In the genomic region with DNA sequence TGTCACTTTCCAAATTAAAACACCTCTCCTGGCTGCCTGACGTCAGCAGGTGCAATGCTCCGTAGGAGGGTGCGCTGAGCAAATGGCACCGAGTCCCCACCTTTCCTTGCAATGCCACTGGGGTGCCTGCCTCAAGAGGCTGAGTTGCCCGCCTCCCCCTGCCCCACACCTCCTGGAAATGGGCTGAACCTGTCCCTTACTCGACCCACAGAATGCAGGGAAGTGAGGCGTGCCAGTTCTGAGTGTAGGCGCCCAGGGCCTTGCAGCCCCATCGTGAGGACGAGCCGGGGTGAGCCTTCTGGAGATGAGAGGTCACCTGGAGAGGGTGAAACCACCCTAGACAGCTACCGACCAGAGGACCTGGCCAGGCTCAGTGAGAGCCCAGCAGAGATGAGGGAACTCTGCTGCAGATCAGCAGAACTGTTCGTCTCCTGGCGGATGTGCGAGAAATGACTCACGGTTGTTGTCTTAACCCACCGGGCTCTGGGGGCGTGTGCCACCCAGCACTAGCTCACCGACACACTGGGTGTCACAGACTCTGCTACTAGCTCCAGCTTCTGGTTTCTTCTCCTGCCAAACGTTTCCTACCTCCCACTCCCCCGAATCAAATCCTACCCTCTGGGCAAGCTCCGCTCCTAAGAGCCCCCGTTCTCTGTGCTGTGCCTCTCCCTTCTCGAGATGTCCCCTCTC, we compare ENCODE assay signal across 19 cellular contexts.
A peak's percentile ranks its signal among the peaks of the same experiment; 100 is the strongest.
DNase-seq lines count a peak whose midpoint lies in the region; ATAC-seq, FAIRE-seq and TF ChIP-seq lines count a peak whose summit lies in the region.
"Had no signal": no experiment of that assay in that cellular context is flagged by ENCODE, and none has a peak within 500 bp of the region (broad histone marks: within the 10 kb centered on the region; RNA-seq: fewer than 3 reads in every experiment).

No MANE protein-coding gene starts in this region.

- no peaks in the 10 kb centered on the region for H3K27me3 ChIP-seq in mammary epithelial cell (ENCODE audit: insufficient read depth, low read length)
- H3K27me3 ChIP-seq: cardiac muscle cell, right lobe of liver, tibial nerve had no signal

- peaks cover 32% of the 10 kb centered on the region for H3K27me3 Mint-ChIP-seq in MCF 10A (ENCODE audit: insufficient read depth, unreplicated experiment)
- H3K27me3 Mint-ChIP-seq in stimulated activated naive CD8-positive, alpha-beta T cell treated with anti-CD3 and anti-CD28 coated beads, Interleukin-15, amount 100 ng/mL, for 72 hours: no peaks in the 10 kb centered on the region

- no peaks in the 10 kb centered on the region for H4K20me1 ChIP-seq in mammary epithelial cell (ENCODE audit: insufficient read depth, low read length)

- intact Hi-C loops in MCF 10A (cut with micrococcal nuclease) (no loop called here), mammary epithelial cell (cut with micrococcal nuclease) (no loop called here)

- no peak for TF ChIP-seq CTCF in MCF 10A (IDR thresholded peaks at IDR 0.05; ENCODE audit: unreplicated experiment)
- no peak for TF ChIP-seq CTCF in mammary epithelial cell (conservative IDR thresholded peaks at IDR 0.05 in 1 of 2, IDR thresholded peaks at IDR 0.05 in 1 of 2; ENCODE audit: extremely low read depth in 1 of 2, insufficient read depth in 1 of 2, low read depth in 1 of 2, low read length in 2 of 2)
- no peak for TF ChIP-seq CTCF in NB4 (IDR thresholded peaks at IDR 0.05; ENCODE audit: low read depth, low read length)
- TF ChIP-seq CTCF in fibroblast of mammary gland (conservative IDR thresholded peaks at IDR 0.05; ENCODE audit: control insufficient read depth, insufficient read depth, low read depth, low read length): no peak

- no peak for FAIRE-seq in GM19239 (lab: Jason Lieb, UNC)

- dilution Hi-C loops in mammary epithelial cell (cut with HindIII; ENCODE audit: low sequenced_read_pairs): loop anchor here (5.0 kb wide), 1 partner anchor 47 kb away; no protein-coding TSS in a partner anchor

- BruUV-seq in MCF 10A (replicated peaks; lab: Mats Ljungman, UMichigan) (no TSS peak), mammary epithelial cell (replicated peaks; lab: Mats Ljungman, UMichigan) (no TSS peak)

- DNase-seq in MCF 10A (ENCODE audit: unreplicated experiment) (peak; percentile 27), mammary epithelial cell (no peak), NB4 (ENCODE audit: low read depth) (peak; percentile 60), fibroblast of mammary gland (ENCODE audit: low read depth) (peak; percentile 8), GM19239 (ENCODE audit: insufficient read length, low spot score) (no peak), UCSD-AML1 (lab: John Stamatoyannopoulos, UW; ENCODE audit: unreplicated experiment) (no peak)
- DNase-seq in stimulated activated naive CD8-positive, alpha-beta T cell treated with anti-CD3 and anti-CD28 coated beads, Interleukin-15, amount 100 ng/mL, for 72 hours: no peak
- DNase-seq: activated CD8-positive, alpha-beta memory T cell treated with anti-CD3 and anti-CD28 coated beads, Interleukin-2, amount 50 U/mL, for 48 hours; effector memory CD4-positive, alpha-beta T cell; H7; IMR-90; NCI-H1092; RPMI8226; WERI-Rb-1 had no signal

- no peak overlapping the region for H3K9ac ChIP-seq in mammary epithelial cell (ENCODE audit: insufficient read depth, low read length)

- no peaks in the 10 kb centered on the region for H3K36me3 Mint-ChIP-seq in MCF 10A (ENCODE audit: insufficient read depth, unreplicated experiment)

- H3K79me2 ChIP-seq in mammary epithelial cell (ENCODE audit: insufficient read depth, low read length): no peaks in the 10 kb centered on the region

- WGBS in mammary epithelial cell (ENCODE audit: low coverage, missing lambda C conversion rate): 47% methylated on average over 14 of the region's 24 CpGs

- H3K27ac Mint-ChIP-seq in MCF 10A (ENCODE audit: low read depth, unreplicated experiment): no peak overlapping the region
- H3K27ac Mint-ChIP-seq in stimulated activated naive CD8-positive, alpha-beta T cell treated with anti-CD3 and anti-CD28 coated beads, Interleukin-15, amount 100 ng/mL, for 72 hours: no peak overlapping the region
- H3K27ac Mint-ChIP-seq: B cell had no signal

- H3K36me3 ChIP-seq in mammary epithelial cell (ENCODE audit: insufficient read depth, low read length): no peaks in the 10 kb centered on the region
- H3K36me3 ChIP-seq: cardiac muscle cell, right lobe of liver, tibial nerve, WERI-Rb-1 had no signal

- CTCF ChIA-PET in MCF 10A (lab: Yijun Ruan, JAX) (interaction anchor here (0.9 kb wide), 1 partner anchor 91 kb away, joined by 3 read pairs; no protein-coding TSS in a partner anchor), mammary epithelial cell (lab: Charles Lee; ENCODE audit: low non-redundant PET) (no interaction called here)

- no peak overlapping the region for H3K27ac ChIP-seq in mammary epithelial cell (ENCODE audit: insufficient read depth, low read depth, low read length)
- H3K27ac ChIP-seq: cardiac muscle cell, right lobe of liver, tibial nerve, WERI-Rb-1 had no signal

- H3K4me2 ChIP-seq in mammary epithelial cell (ENCODE audit: insufficient read depth, low read depth, low read length): no peak overlapping the region

- TF ChIP-seq POLR2A in NB4 (IDR thresholded peaks at IDR 0.05; ENCODE audit: extremely low read depth, insufficient read length): no peak

- peak; percentile 42 for ATAC-seq in stimulated activated naive CD8-positive, alpha-beta T cell treated with anti-CD3 and anti-CD28 coated beads, Interleukin-15, amount 100 ng/mL, for 72 hours
- ATAC-seq in HG02642 (IDR thresholded peaks at IDR 0.05; ENCODE audit: poor library complexity, unreplicated experiment): no peak
- ATAC-seq: right lobe of liver had no signal

- no peak overlapping the region for H3K4me3 Mint-ChIP-seq in MCF 10A (ENCODE audit: unreplicated experiment)
- H3K4me3 Mint-ChIP-seq in stimulated activated naive CD8-positive, alpha-beta T cell treated with anti-CD3 and anti-CD28 coated beads, Interleukin-15, amount 100 ng/mL, for 72 hours: no peak overlapping the region
- H3K4me3 Mint-ChIP-seq: B cell had no signal

- no peak overlapping the region for H2AFZ ChIP-seq in mammary epithelial cell (ENCODE audit: low read depth, low read length)

- H3K4me1 ChIP-seq in mammary epithelial cell (ENCODE audit: insufficient read depth, low read length): no peaks in the 10 kb centered on the region
- H3K4me1 ChIP-seq: right lobe of liver had no signal

- in situ Hi-C loops in mammary epithelial cell (cut with MboI; ENCODE audit: low sequenced_read_pairs in 2 of 2): no loop called here

- no peak overlapping the region for H3K4me3 ChIP-seq in mammary epithelial cell (replicated peaks in 1 of 3; ENCODE audit: insufficient read depth in 1 of 3, low read depth in 2 of 3, low read length in 3 of 3)
- no peak overlapping the region for H3K4me3 ChIP-seq in NB4 (ENCODE audit: low read depth, low read length)
- H3K4me3 ChIP-seq in fibroblast of mammary gland (ENCODE audit: control insufficient read depth, low read depth, low read length): no peak overlapping the region
- H3K4me3 ChIP-seq: cardiac muscle cell, right lobe of liver, tibial nerve had no signal

- H3K4me1 Mint-ChIP-seq in MCF 10A (ENCODE audit: insufficient read depth, unreplicated experiment): peaks cover 5% of the 10 kb centered on the region
- H3K4me1 Mint-ChIP-seq in stimulated activated naive CD8-positive, alpha-beta T cell treated with anti-CD3 and anti-CD28 coated beads, Interleukin-15, amount 100 ng/mL, for 72 hours: no peaks in the 10 kb centered on the region
- H3K4me1 Mint-ChIP-seq: B cell had no signal

- H3K9me3 ChIP-seq in mammary epithelial cell (replicated peaks; ENCODE audit: insufficient read depth, low read length): peaks cover 24% of the 10 kb centered on the region
- H3K9me3 ChIP-seq: right lobe of liver, tibial nerve had no signal

- H3K9me3 Mint-ChIP-seq in MCF 10A (ENCODE audit: unreplicated experiment): no peaks in the 10 kb centered on the region
- H3K9me3 Mint-ChIP-seq in stimulated activated naive CD8-positive, alpha-beta T cell treated with anti-CD3 and anti-CD28 coated beads, Interleukin-15, amount 100 ng/mL, for 72 hours: no peaks in the 10 kb centered on the region

- POLR2A ChIA-PET in MCF 10A (lab: Yijun Ruan, JAX): no interaction called here

Comparison
In these comparisons a context has a peak if more than half of its experiments do, and no peak if none do; other contexts are left out.
1. DNase-seq: peak in MCF 10A (single experiment), NB4 (single experiment) and fibroblast of mammary gland (single experiment); none in mammary epithelial cell (single experiment), stimulated activated naive CD8-positive, alpha-beta T cell treated with anti-CD3 and anti-CD28 coated beads, Interleukin-15, amount 100 ng/mL, for 72 hours (0 of 2), GM19239 (single experiment) and UCSD-AML1 (single experiment).